ENCODE assay signal across 8 cellular contexts in genomic region chr1:2525524-2525895, GRCh38. TPM values are rescaled to one million over a fixed set of nuclear protein-coding genes. Genes with fewer than 3 reads are reported as not detected.
A peak's percentile ranks its signal among the peaks of the same experiment; 100 is the strongest.
DNase-seq lines count a peak whose midpoint lies in the region; ATAC-seq and TF ChIP-seq lines count a peak whose summit lies in the region.

No MANE protein-coding gene starts in this region.

- peaks cover 24 to 75% (median 62%) of the 10 kb centered on the region in 12 donors for H3K4me1 ChIP-seq in heart left ventricle
- peaks cover 33% of the 10 kb centered on the region for H3K4me1 ChIP-seq in mesodermal cell (ENCODE audit: control insufficient read depth, insufficient read depth, low read length, poor library complexity, severe bottlenecking)
- H3K4me1 ChIP-seq in vagina = peaks cover 59% of the 10 kb centered on the region

- H3K36me3 ChIP-seq in heart left ventricle (peaks cover 0 to 22% (median 12%) of the 10 kb centered on the region in 9 donors), mesodermal cell (ENCODE audit: control insufficient read depth, insufficient read depth, low read length) (peaks cover 31% of the 10 kb centered on the region), vagina (peaks cover 0 to 13% of the 10 kb centered on the region in 2 donors)

- TF ChIP-seq CTCF in heart left ventricle (IDR thresholded peaks at IDR 0.05) = no peak
- TF ChIP-seq CTCF in brain (conservative IDR thresholded peaks at IDR 0.05) = no peak
- TF ChIP-seq CTCF in vagina (IDR thresholded peaks at IDR 0.05) = no peak

- in situ Hi-C loops in G401 (cut with HindIII; ENCODE audit: low sequenced_read_pairs) = no loop called here

- H3K27me3 ChIP-seq in heart left ventricle = peaks cover 0 to 24% (median 0%) of the 10 kb centered on the region in 9 donors
- H3K27me3 ChIP-seq in vagina = no peaks in the 10 kb centered on the region

- intact Hi-C loops in heart left ventricle (cut with DNase I) = loop anchor here in 8 of 10 donors (5.0 to 10.0 kb wide), 4 partner anchors 62 to 333 kb away; partner anchors contain the start of genes PEX10 (in 5 of the 8), FAAP20 (in 3 of the 8) and PRXL2B (in 1 of the 8)
- intact Hi-C loops in Right ventricle myocardium superior (cut with DNase I) = no loop called here
- intact Hi-C loops in vagina (cut with DNase I) = loop anchor here (5.0 kb wide), 1 partner anchor 113 kb away; the partner anchor contains the start of gene PEX10

- H3K36me3 Mint-ChIP-seq in brain = peaks cover 21% of the 10 kb centered on the region

- peak overlapping the region; percentile 72 to 97 (median 86) for H3K4me3 ChIP-seq in heart left ventricle
- peak overlapping the region; percentile 90 for H3K4me3 ChIP-seq in mesodermal cell (ENCODE audit: extremely low read depth, insufficient read depth, low read length, poor library complexity, severe bottlenecking)
- H3K4me3 ChIP-seq in vagina = peak overlapping the region; percentile 81 to 87

- peak overlapping the region; percentile 62 to 89 (median 84) for H3K27ac Mint-ChIP-seq in brain

- DNase-seq in heart left ventricle = no peak
- DNase-seq in Right ventricle myocardium superior = no peak
- no peak for DNase-seq in vagina (ENCODE audit: extremely low spot score in 2 of 2)
- no peak for DNase-seq in G401 (ENCODE audit: low spot score)
- DNase-seq in effector CD8-positive, alpha-beta T cell (lab: John Stamatoyannopoulos, UW) = no peak

- no peaks in the 10 kb centered on the region for H3K27me3 Mint-ChIP-seq in brain

- H3K4me1 Mint-ChIP-seq in brain = peaks cover 51% of the 10 kb centered on the region

- 3 to 4% (median 4%) methylated on average over 18 of the region's 18 CpGs for WGBS in heart left ventricle, 4 donors
- 6 to 9% methylated on average over 18 of the region's 18 CpGs for WGBS in mesodermal cell (ENCODE audit: insufficient coverage in 2 of 2), 2 experiments

- peak overlapping the region; percentile 91 to 97 (median 93) for H3K4me3 Mint-ChIP-seq in brain

- H3K9me3 ChIP-seq in heart left ventricle (no peaks in the 10 kb centered on the region), mesodermal cell (ENCODE audit: control insufficient read depth, low read length) (no peaks in the 10 kb centered on the region), vagina (no peaks in the 10 kb centered on the region)

- no peaks in the 10 kb centered on the region for H3K9me3 Mint-ChIP-seq in brain

- no peak for ATAC-seq in heart left ventricle
- ATAC-seq in Right ventricle myocardium superior (ENCODE audit: poor library complexity) = no peak
- no peak for ATAC-seq in HG03159 (IDR thresholded peaks at IDR 0.05; ENCODE audit: unreplicated experiment)

- no peak for TF ChIP-seq POLR2A in heart left ventricle (IDR thresholded peaks at IDR 0.05)
- no peak for TF ChIP-seq POLR2A in vagina (IDR thresholded peaks at IDR 0.05)

- H3K27ac ChIP-seq in heart left ventricle (peak overlapping the region in 11 of 12 donors; percentile 61 to 89 (median 84)), mesodermal cell (ENCODE audit: low read depth, low read length, severe bottlenecking) (no peak overlapping the region), vagina (peak overlapping the region; percentile 81)

RNA-seq across cellular contexts. Expression of gene PANK4, which starts 0.9 kb away (rescaled TPM):
- total RNA-seq in heart left ventricle (10 to 100 TPM; 27.2 to 43.0 (median 36.6) TPM), Right ventricle myocardium superior (45.5 TPM), vagina (39.5 TPM)
- polyA plus RNA-seq in heart left ventricle (10 to 100 TPM; 31.4 to 33.1 TPM), brain (ENCODE audit: insufficient read depth, low read depth, low replicate concordance) (23.7 TPM)
- 34.3 TPM for polyA plus RNA-seq in mesodermal cell (2013, experiment 1 of 2)
- 27.7 TPM for polyA plus RNA-seq in mesodermal cell (2013, experiment 2 of 2)
- 32.9 and 45.4 TPM in 2 replicates for total RNA-seq in G401 (2014; rRNA removed; shearing (Covaris generic))

RNA-seq across cellular contexts. Expression of gene HES5, which starts 4.6 kb away (rescaled TPM):
- total RNA-seq in heart left ventricle = 1 to 10 TPM in 7 of 9 donors, under 1 TPM in 2; 0.45 to 2.0 (median 1.3) TPM
- under 1 TPM; 0.42 to 0.83 TPM for polyA plus RNA-seq in heart left ventricle
- total RNA-seq in Right ventricle myocardium superior = 1.6 TPM
- 1.6 TPM for polyA plus RNA-seq in brain (ENCODE audit: insufficient read depth, low read depth, low replicate concordance)
- polyA plus RNA-seq in mesodermal cell (2013, experiment 1 of 2) = 1.1 TPM
- polyA plus RNA-seq in mesodermal cell (2013, experiment 2 of 2) = 0.96 TPM
- not detected for total RNA-seq in vagina
- total RNA-seq in G401 (2014; rRNA removed; shearing (Covaris generic)) = not detected in 2 replicates

RNA-seq across cellular contexts. Expression of gene TNFRSF14, which starts 30.7 kb away (rescaled TPM):
- total RNA-seq in heart left ventricle = 10 to 100 TPM in 8 of 9 donors, 1 to 10 TPM in 1; 7.8 to 70.8 (median 14.3) TPM
- 10 to 100 TPM; 13.6 to 22.5 TPM for polyA plus RNA-seq in heart left ventricle
- 16.0 TPM for total RNA-seq in Right ventricle myocardium superior
- 12.1 TPM for polyA plus RNA-seq in brain (ENCODE audit: insufficient read depth, low read depth, low replicate concordance)
- polyA plus RNA-seq in mesodermal cell (2013, experiment 1 of 2) = 0.85 TPM
- polyA plus RNA-seq in mesodermal cell (2013, experiment 2 of 2) = 0.51 TPM
- total RNA-seq in vagina = 49.6 TPM
- 7.4 and 9.0 TPM in 2 replicates for total RNA-seq in G401 (2014; rRNA removed; shearing (Covaris generic))

RNA-seq across cellular contexts. Expression of gene PLCH2, which starts 49.4 kb away (rescaled TPM):
- total RNA-seq in heart left ventricle (1 to 10 TPM in 2 of 9 donors, under 1 TPM in 3, not detected in 4; 0.05 to 1.0 (median 0.36) TPM), Right ventricle myocardium superior (0.13 TPM), vagina (30.7 TPM)
- polyA plus RNA-seq in heart left ventricle (under 1 TPM; 0.04 to 0.08 TPM), brain (ENCODE audit: insufficient read depth, low read depth, low replicate concordance) (5.5 TPM)
- polyA plus RNA-seq in mesodermal cell (2013, experiment 1 of 2) = 0.59 TPM
- 0.81 TPM for polyA plus RNA-seq in mesodermal cell (2013, experiment 2 of 2)
- 0.06 and 0.20 TPM in 2 replicates for total RNA-seq in G401 (2014; rRNA removed; shearing (Covaris generic))
